In the genomic region with DNA sequence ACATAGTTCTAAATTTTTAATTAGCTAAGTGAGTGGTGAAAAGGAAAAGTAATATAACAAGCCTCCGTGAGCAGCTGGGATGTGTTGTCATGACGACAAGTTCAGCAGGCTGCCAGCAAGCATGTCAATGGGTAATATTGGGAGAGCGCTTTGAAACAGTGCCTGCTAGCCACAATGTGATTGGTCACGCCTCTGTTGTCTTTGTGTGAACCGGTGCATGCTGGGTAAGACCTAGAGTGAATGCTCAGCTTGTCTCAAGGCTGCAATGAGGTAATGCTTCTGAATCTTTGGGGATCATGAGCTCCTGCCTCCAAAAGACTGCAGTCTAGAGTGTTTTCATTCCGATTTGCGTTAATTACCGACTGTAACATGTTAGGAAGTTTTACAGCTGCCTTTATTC, we compare ENCODE assay signal across 9 cellular contexts. TPM values are rescaled to one million over a fixed set of nuclear protein-coding genes. Genes with fewer than 3 reads are reported as not detected.
DNase-seq lines count a peak whose midpoint lies in the region; ATAC-seq and TF ChIP-seq lines count a peak whose summit lies in the region.
"Had no signal": no experiment of that assay in that cellular context is flagged by ENCODE, and none has a peak within 500 bp of the region (broad histone marks: within the 10 kb centered on the region; RNA-seq: fewer than 3 reads in every experiment).

No MANE protein-coding gene starts in this region.

- no peak overlapping the region for H4K91ac ChIP-seq in IMR-90 (ENCODE audit: insufficient read depth, low read depth, low read length)

- H3K27ac Mint-ChIP-seq in activated CD4-positive, alpha-beta memory T cell treated with anti-CD3 and anti-CD28 coated beads, Interleukin-2, amount 10 ng/mL, durations not matched to agents 7 days and 5 days, result no peak overlapping the region
- H3K27ac Mint-ChIP-seq: IgD-negative memory B cell had no signal

- no peak for TF ChIP-seq RAD21 in IMR-90 (IDR thresholded peaks at IDR 0.05; ENCODE audit: low read length)

- H3K79me1 ChIP-seq in IMR-90 (ENCODE audit: low read depth in 1 of 2, low read length in 2 of 2), result no peaks in the 10 kb centered on the region

- no peak for TF ChIP-seq POLR2A in IMR-90 (IDR thresholded peaks at IDR 0.05; ENCODE audit: low read depth, low read length)

- no peak overlapping the region for H2BK120ac ChIP-seq in IMR-90 (ENCODE audit: low read depth, low read length)

- H2BK15ac ChIP-seq in IMR-90 (ENCODE audit: low read depth, low read length), result no peak overlapping the region

- POLR2A ChIA-PET in IMR-90 (lab: Charles Lee; ENCODE audit: unreplicated experiment), result no interaction called here
- POLR2A ChIA-PET in activated CD4-positive, alpha-beta memory T cell treated with anti-CD3 and anti-CD28 coated beads, Interleukin-2, amount 10 ng/mL, durations not matched to agents 7 days and 5 days (lab: Charles Lee), result no interaction called here

- H3K9me3 Mint-ChIP-seq in activated CD4-positive, alpha-beta memory T cell treated with anti-CD3 and anti-CD28 coated beads, Interleukin-2, amount 10 ng/mL, durations not matched to agents 7 days and 5 days, result no peaks in the 10 kb centered on the region
- H3K9me3 Mint-ChIP-seq: IgD-negative memory B cell had no signal

- dilution Hi-C loops in IMR-90 (cut with HindIII; ENCODE audit: low sequenced_read_pairs, unreplicated experiment), result no loop called here

- peaks cover 3% of the 10 kb centered on the region; the same call in 1 of the 2 replicates for H3K4me1 ChIP-seq in IMR-90 (ENCODE audit: control insufficient read depth, insufficient read depth, low read length)
- peaks cover 9 to 52% (median 24%) of the 10 kb centered on the region in 9 donors for H3K4me1 ChIP-seq in heart right ventricle
- peaks cover 5 to 14% (median 14%) of the 10 kb centered on the region in 3 donors for H3K4me1 ChIP-seq in skeletal muscle tissue (ENCODE audit: control insufficient read depth in 3 of 3, insufficient read depth in 3 of 3, low read length in 3 of 3)
- no peaks in the 10 kb centered on the region for H3K4me1 ChIP-seq in Karpas-422 (ENCODE audit: low read length)

- H3K4me3 Mint-ChIP-seq in activated CD4-positive, alpha-beta memory T cell treated with anti-CD3 and anti-CD28 coated beads, Interleukin-2, amount 10 ng/mL, durations not matched to agents 7 days and 5 days, result no peak overlapping the region
- H3K4me3 Mint-ChIP-seq: IgD-negative memory B cell had no signal

- no peak overlapping the region for H2AK5ac ChIP-seq in IMR-90 (ENCODE audit: low read depth, low read length)

- H4K20me1 ChIP-seq in IMR-90 (ENCODE audit: insufficient read depth, low read length), result no peaks in the 10 kb centered on the region
- H4K20me1 ChIP-seq in Karpas-422 (ENCODE audit: insufficient read depth, low read depth, low read length), result no peaks in the 10 kb centered on the region

- no peaks in the 10 kb centered on the region for H3K4me1 Mint-ChIP-seq in activated CD4-positive, alpha-beta memory T cell treated with anti-CD3 and anti-CD28 coated beads, Interleukin-2, amount 10 ng/mL, durations not matched to agents 7 days and 5 days
- H3K4me1 Mint-ChIP-seq: IgD-negative memory B cell had no signal

- H2BK5ac ChIP-seq in IMR-90 (ENCODE audit: low read depth, low read length, poor library complexity, severe bottlenecking), result no peak overlapping the region

- no peaks in the 10 kb centered on the region for H3K79me2 ChIP-seq in Karpas-422 (ENCODE audit: low read length)

- CTCF ChIA-PET in IMR-90 (lab: Yijun Ruan, JAX), result interaction anchor here (0.6 kb wide), 1 partner anchor 80 kb away, joined by 3 read pairs; no protein-coding TSS in a partner anchor
- CTCF ChIA-PET in activated CD4-positive, alpha-beta memory T cell treated with anti-CD3 and anti-CD28 coated beads, Interleukin-2, amount 10 ng/mL, durations not matched to agents 7 days and 5 days (lab: Charles Lee), result no interaction called here

- H3K27me3 ChIP-seq in IMR-90 (ENCODE audit: control insufficient read depth, insufficient read depth, low read length), result no peaks in the 10 kb centered on the region
- no peaks in the 10 kb centered on the region for H3K27me3 ChIP-seq in heart right ventricle
- H3K27me3 ChIP-seq in skeletal muscle tissue (ENCODE audit: control insufficient read depth in 3 of 3, insufficient read depth in 3 of 3, low read length in 3 of 3), result no peaks in the 10 kb centered on the region
- no peaks in the 10 kb centered on the region for H3K27me3 ChIP-seq in Karpas-422 (ENCODE audit: low read length)

- H4K8ac ChIP-seq in IMR-90 (ENCODE audit: low read depth in 2 of 2, low read length in 2 of 2), result no peak overlapping the region

- no peaks in the 10 kb centered on the region for H3K9me2 ChIP-seq in Karpas-422 (replicated peaks; ENCODE audit: insufficient read depth, low read length)

- H3K27me3 Mint-ChIP-seq in activated CD4-positive, alpha-beta memory T cell treated with anti-CD3 and anti-CD28 coated beads, Interleukin-2, amount 10 ng/mL, durations not matched to agents 7 days and 5 days, result peaks cover 6% of the 10 kb centered on the region

- WGBS in IMR-90 (ENCODE audit: extremely low coverage in 2 of 2, insufficient read length in 1 of 2), 2 experiments, result 0% methylated on average over 2 of the region's 8 CpGs; no CpG with 5 or more reads in 1 of the 2 experiments
- 29 to 36% methylated on average over 8 of the region's 8 CpGs for WGBS in heart right ventricle, 2 donors

- H3K18ac ChIP-seq in IMR-90 (ENCODE audit: low read depth, low read length), result no peak overlapping the region

- no peak overlapping the region for H3K27ac ChIP-seq in IMR-90 (ENCODE audit: insufficient read depth, low read length)
- H3K27ac ChIP-seq in heart right ventricle, result peak overlapping the region in 5 of 10 donors; percentile 22 to 63 (median 48)
- no peak overlapping the region for H3K27ac ChIP-seq in skeletal muscle tissue (ENCODE audit: low read depth, low read length)
- no peak overlapping the region for H3K27ac ChIP-seq in Karpas-422 (ENCODE audit: low read length)

- TF ChIP-seq CTCF in IMR-90 (conservative IDR thresholded peaks at IDR 0.05; ENCODE audit: low read depth, low read length) (no peak), heart right ventricle (IDR thresholded peaks at IDR 0.05) (no peak)

- no peaks in the 10 kb centered on the region for H3K36me3 Mint-ChIP-seq in activated CD4-positive, alpha-beta memory T cell treated with anti-CD3 and anti-CD28 coated beads, Interleukin-2, amount 10 ng/mL, durations not matched to agents 7 days and 5 days (ENCODE audit: low read depth)
- H3K36me3 Mint-ChIP-seq: IgD-negative memory B cell had no signal

- no TSS peak for BruUV-seq in IMR-90 (replicated peaks; lab: Mats Ljungman, UMichigan)

- H3K56ac ChIP-seq in IMR-90 (ENCODE audit: extremely low read depth, insufficient read depth, low read length), result no peak overlapping the region

- peak overlapping the region; percentile 73 for H3K4me2 ChIP-seq in IMR-90 (ENCODE audit: low read depth, low read length)
- no peak overlapping the region for H3K4me2 ChIP-seq in Karpas-422 (ENCODE audit: low read depth, low read length, poor library complexity, severe bottlenecking)

- no peak overlapping the region for H2AK9ac ChIP-seq in IMR-90 (replicated peaks; ENCODE audit: low read depth, low read length, poor library complexity)

- H3K9ac ChIP-seq in IMR-90 (ENCODE audit: low read depth, low read length) (no peak overlapping the region), skeletal muscle tissue (ENCODE audit: low read depth in 1 of 3, low read length in 3 of 3) (peak overlapping the region in 2 of 3 donors; percentile 4 to 69), Karpas-422 (ENCODE audit: low read length) (no peak overlapping the region)

- no peak overlapping the region for H3K23ac ChIP-seq in IMR-90 (ENCODE audit: low read depth, low read length)

- H2AFZ ChIP-seq in IMR-90 (replicated peaks; ENCODE audit: low read length, poor library complexity) (peak overlapping the region; percentile 0), Karpas-422 (ENCODE audit: low read length) (no peak overlapping the region)

- H2BK20ac ChIP-seq in IMR-90 (ENCODE audit: low read depth, low read length), result no peak overlapping the region

- no peak overlapping the region for H3K14ac ChIP-seq in IMR-90 (replicated peaks; ENCODE audit: low read depth, low read length)

- DNase-seq in IMR-90 (peak; percentile 72), heart right ventricle (peak; percentile 21 to 73), Karpas-422 (no peak)
- DNase-seq in activated CD4-positive, alpha-beta memory T cell treated with anti-CD3 and anti-CD28 coated beads, Interleukin-2, amount 10 ng/mL, durations not matched to agents 7 days and 5 days, result no peak

- H3K4me3 ChIP-seq in IMR-90 (ENCODE audit: insufficient read depth, low read depth, low read length) (peak overlapping the region; percentile 24; the same call in 1 of the 2 replicates), heart right ventricle (peak overlapping the region in 8 of 10 donors; percentile 15 to 37 (median 28)), skeletal muscle tissue (ENCODE audit: low read length in 3 of 3) (peak overlapping the region; percentile 37 to 77 (median 59)), Karpas-422 (ENCODE audit: low read length) (no peak overlapping the region)

- H3K9me3 ChIP-seq in IMR-90 (ENCODE audit: control insufficient read depth, insufficient read depth, low read length), result no peaks in the 10 kb centered on the region
- no peaks in the 10 kb centered on the region for H3K9me3 ChIP-seq in heart right ventricle
- H3K9me3 ChIP-seq in skeletal muscle tissue (ENCODE audit: control insufficient read depth in 3 of 3, low read length in 3 of 3), result no peaks in the 10 kb centered on the region
- H3K9me3 ChIP-seq in Karpas-422 (ENCODE audit: low read length), result no peaks in the 10 kb centered on the region

- H3K4ac ChIP-seq in IMR-90 (ENCODE audit: low read depth, low read length), result no peak overlapping the region

- H3K36me3 ChIP-seq in IMR-90 (ENCODE audit: control insufficient read depth, insufficient read depth, low read length) (no peaks in the 10 kb centered on the region), heart right ventricle (no peaks in the 10 kb centered on the region), skeletal muscle tissue (ENCODE audit: control insufficient read depth in 3 of 3, insufficient read depth in 3 of 3, low read length in 3 of 3) (no peaks in the 10 kb centered on the region), Karpas-422 (ENCODE audit: insufficient read depth, low read length) (no peaks in the 10 kb centered on the region)

- in situ Hi-C loops in IMR-90 (cut with MboI; ENCODE audit: low sequenced_read_pairs), result no loop called here

- ATAC-seq in IMR-90 (ENCODE audit: low read depth), result peak; percentile 98
- peak; percentile 99 for ATAC-seq in SK-N-SH treated with all-trans-retinoic acid at 6 μM for 48 hours
- ATAC-seq in heart right ventricle, result peak; percentile 65 to 95 (median 83)
- ATAC-seq in GM21786 (IDR thresholded peaks at IDR 0.05; ENCODE audit: unreplicated experiment), result no peak
- ATAC-seq in HG03175 (IDR thresholded peaks at IDR 0.05; ENCODE audit: unreplicated experiment), result no peak

- intact Hi-C loops in IMR-90 (cut with micrococcal nuclease) (no loop called here), heart right ventricle (cut with DNase I) (loop anchor here in 2 of 10 donors (5.0 to 10.0 kb wide), 2 partner anchors 53 to 85 kb away; partner anchors contain the start of gene STOX2 (in 1 of the 2))

- H4K5ac ChIP-seq in IMR-90 (ENCODE audit: low read depth, low read length), result no peak overlapping the region

- no peaks in the 10 kb centered on the region for H3K9me1 ChIP-seq in IMR-90 (ENCODE audit: insufficient read depth, low read length)

RNA-seq across cellular contexts. Expression of gene STOX2, which starts 54.9 kb away (rescaled TPM):
- total RNA-seq in IMR-90 (2012; rRNA removed), result 4.4 and 5.4 TPM in 2 replicates
- 1.1 and 1.8 TPM in 2 replicates for polyA plus RNA-seq in IMR-90 (2012; rRNA removed)
- 0.12 and 1.3 TPM in 2 replicates for polyA plus RNA-seq in IMR-90 (2012; cell fraction: cytosol; rRNA removed)
- 2.8 and 3.7 TPM in 2 replicates for polyA plus RNA-seq in IMR-90 (2012; cell fraction: nucleus; rRNA removed; ENCODE audit: low replicate concordance)
- 10 to 100 TPM in 9 of 10 donors, 1 to 10 TPM in 1; 8.3 to 25.5 (median 13.9) TPM for total RNA-seq in heart right ventricle
- 1 to 10 TPM; 2.2 to 3.1 TPM for polyA plus RNA-seq in heart right ventricle
- total RNA-seq in skeletal muscle tissue, result 9.4 TPM
- total RNA-seq in activated CD4-positive, alpha-beta memory T cell treated with anti-CD3 and anti-CD28 coated beads, Interleukin-2, amount 10 ng/mL, durations not matched to agents 7 days and 5 days, result not detected
- total RNA-seq in Karpas-422 (2014; rRNA removed; shearing (Covaris generic); ENCODE audit: low replicate concordance), result not detected in 2 replicates
- polyA plus RNA-seq: IgD-negative memory B cell had no signal

Comparison
In these comparisons a context has a peak if more than half of its experiments do, and no peak if none do; other contexts are left out.
1. ATAC-seq: peak in IMR-90 (single experiment), SK-N-SH treated with all-trans-retinoic acid at 6 μM for 48 hours (single experiment) and heart right ventricle (8 of 8); none in GM21786 (single experiment) and HG03175 (single experiment).
2. DNase-seq: peak in IMR-90 (single experiment) and heart right ventricle (2 of 2); none in activated CD4-positive, alpha-beta memory T cell treated with anti-CD3 and anti-CD28 coated beads, Interleukin-2, amount 10 ng/mL, durations not matched to agents 7 days and 5 days (single experiment) and Karpas-422 (single experiment).
3. H3K9ac ChIP-seq: peak in skeletal muscle tissue (2 of 3); none in IMR-90 (single experiment) and Karpas-422 (single experiment).